Comparison of ENCODE assay signal across 11 cellular contexts in genomic region chr10:80829151-80829550, GRCh38.
"Had no signal": no experiment of that assay in that cellular context is flagged by ENCODE, and none has a peak within 500 bp of the region (broad histone marks: within the 10 kb centered on the region; RNA-seq: fewer than 3 reads in every experiment).

No MANE protein-coding gene starts in this region.

- H3K4me3 ChIP-seq: GM23338 had no signal

- ATAC-seq: GM23338 had no signal

- H3K4me2 ChIP-seq: GM23338, KMS-11 had no signal

- FAIRE-seq: H1, H54 had no signal

- H3K9ac ChIP-seq: KMS-11 had no signal

- H3K27ac ChIP-seq: HL-60, KMS-11 had no signal

- DNase-seq: H9, HCEC 1CT, HFFc6, IMR-90, Karpas-422, KBM-7 had no signal
